In the genomic region with DNA sequence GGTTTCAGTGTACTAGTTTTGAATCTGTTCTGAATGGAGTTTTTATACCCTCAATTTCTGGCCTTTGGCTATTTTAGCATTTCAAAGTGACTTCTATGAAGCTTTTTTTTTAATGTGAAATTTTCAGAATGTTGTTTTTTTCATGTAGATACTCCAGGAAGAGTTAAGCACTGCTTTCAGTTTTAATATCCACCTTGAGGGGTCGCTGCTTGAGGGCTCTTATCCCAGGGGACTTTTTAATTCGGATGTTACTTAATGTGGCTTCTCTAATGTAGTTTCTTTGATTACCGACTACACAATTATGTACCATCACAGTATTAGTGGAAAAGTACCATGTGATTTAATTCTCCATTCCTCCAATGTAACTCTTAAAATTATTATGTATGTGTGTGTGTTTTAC, we compare ENCODE assay signal across 9 cellular contexts. TPM values are rescaled to one million over a fixed set of nuclear protein-coding genes. Genes with fewer than 3 reads are reported as not detected.
DNase-seq lines count a peak whose midpoint lies in the region; ATAC-seq and TF ChIP-seq lines count a peak whose summit lies in the region.
"Had no signal": no experiment of that assay in that cellular context is flagged by ENCODE, and none has a peak within 500 bp of the region (broad histone marks: within the 10 kb centered on the region; RNA-seq: fewer than 3 reads in every experiment).

No MANE protein-coding gene starts in this region.

- H3K9me3 ChIP-seq in CD4-positive, alpha-beta T cell (ENCODE audit: control insufficient read depth, low read length), result no peaks in the 10 kb centered on the region
- H3K9me3 ChIP-seq in left lung (no peaks in the 10 kb centered on the region), SJCRH30 (replicated peaks) (no peaks in the 10 kb centered on the region)

- POLR2A ChIA-PET in CD4-positive, alpha-beta T cell (lab: Charles Lee), result interaction anchor here (1.2 to 3.6 kb wide), 3 partner anchors 117 to 224 kb away, joined by 4 to 14 read pairs (median 11); partner anchors contain the start of genes IFIT2 and LIPA

- H3K4me3 ChIP-seq in H7 (ENCODE audit: insufficient read depth, low read depth, low read length) (no peak overlapping the region), left lung (no peak overlapping the region), SJCRH30 (no peak overlapping the region)

- H3K4me1 ChIP-seq in left lung (peaks cover 25 to 47% of the 10 kb centered on the region in 2 donors), SJCRH30 (no peaks in the 10 kb centered on the region)

- no peaks in the 10 kb centered on the region for H3K27me3 Mint-ChIP-seq in CD4-positive, alpha-beta T cell

- CTCF ChIA-PET in CD4-positive, alpha-beta T cell (lab: Charles Lee), result interaction anchor here (0.9 to 1.9 kb wide), 3 partner anchors 10 to 25 kb away, joined by 3 to 5 read pairs (median 3); no protein-coding TSS in a partner anchor

- H3K27ac Mint-ChIP-seq in CD4-positive, alpha-beta T cell, result peak overlapping the region; percentile 75

- DNase-seq in CD4-positive, alpha-beta T cell, result no peak
- peak; percentile 43 for DNase-seq in H7
- DNase-seq in astrocyte of the hippocampus (ENCODE audit: low read depth, low spot score), result peak; percentile 18
- DNase-seq in left kidney (ENCODE audit: low read depth, low spot score), result peak; percentile 25
- DNase-seq in left lung, result no peak
- no peak for DNase-seq in SJCRH30
- no peak for DNase-seq in EL
- DNase-seq in stimulated activated naive CD8-positive, alpha-beta T cell treated with anti-CD3 and anti-CD28 coated beads, Interleukin-15, Interleukin-2, amounts not matched to agents 100 U/mL and 50 U/mL, for 24 hours, result no peak

- intact Hi-C loops in CD4-positive, alpha-beta T cell (cut with DNase I, micrococcal nuclease), result loop anchor here (10.0 kb wide), 2 partner anchors 165 to 425 kb away; partner anchors contain the start of genes FAS (in 1 of the 2) and LIPA (in 1 of the 2)
- intact Hi-C loops in left lung (cut with DNase I), result no loop called here

- peaks cover 60% of the 10 kb centered on the region for H3K4me1 Mint-ChIP-seq in CD4-positive, alpha-beta T cell (ENCODE audit: low read depth)

- peak; percentile 31 for TF ChIP-seq CTCF in CD4-positive, alpha-beta T cell (IDR thresholded peaks at IDR 0.05)
- TF ChIP-seq CTCF in left lung (IDR thresholded peaks at IDR 0.05), result peak in 1 of 2 donors; percentile 39

- peak; percentile 28 for ATAC-seq in CD4-positive, alpha-beta T cell (ENCODE audit: poor library complexity)
- ATAC-seq in left lung, result no peak
- ATAC-seq in stimulated activated naive CD8-positive, alpha-beta T cell treated with anti-CD3 and anti-CD28 coated beads, Interleukin-15, Interleukin-2, amounts not matched to agents 100 U/mL and 50 U/mL, for 24 hours, result no peak

- no peak overlapping the region for H3K27ac ChIP-seq in CD4-positive, alpha-beta T cell (ENCODE audit: low read depth, low read length)
- H3K27ac ChIP-seq in left lung (peak overlapping the region in 1 of 2 donors; percentile 30), SJCRH30 (no peak overlapping the region)

- peak overlapping the region; percentile 63 for H3K4me3 Mint-ChIP-seq in CD4-positive, alpha-beta T cell

- H3K27me3 ChIP-seq in CD4-positive, alpha-beta T cell (ENCODE audit: control insufficient read depth, insufficient read depth, low read length), result no peaks in the 10 kb centered on the region
- H3K27me3 ChIP-seq in H7 (ENCODE audit: control insufficient read depth, insufficient read depth, low read length), result peaks cover 10% of the 10 kb centered on the region
- no peaks in the 10 kb centered on the region for H3K27me3 ChIP-seq in left lung
- no peaks in the 10 kb centered on the region for H3K27me3 ChIP-seq in SJCRH30

- no peaks in the 10 kb centered on the region for H3K9me3 Mint-ChIP-seq in CD4-positive, alpha-beta T cell

- H3K36me3 ChIP-seq in H7 (replicated peaks; ENCODE audit: control insufficient read depth, insufficient read depth, low read length) (no peaks in the 10 kb centered on the region), left lung (peaks cover 0 to 17% of the 10 kb centered on the region in 2 donors), SJCRH30 (no peaks in the 10 kb centered on the region)

- peaks cover 48% of the 10 kb centered on the region for H3K36me3 Mint-ChIP-seq in CD4-positive, alpha-beta T cell (ENCODE audit: low read depth)

RNA-seq across cellular contexts. Expression of gene IFIT5, which starts 5.2 kb away (rescaled TPM):
- 10 to 100 TPM; 25.2 to 25.9 TPM for total RNA-seq in CD4-positive, alpha-beta T cell
- total RNA-seq in H7 (2014; rRNA removed; shearing (Covaris generic)), result 1.7 and 2.3 TPM in 2 replicates
- 10 to 100 TPM; 21.4 to 26.3 TPM for total RNA-seq in left lung
- total RNA-seq in SJCRH30 (2014; rRNA removed; shearing (Covaris generic)), result 7.1 and 8.1 TPM in 2 replicates

RNA-seq across cellular contexts. Expression of gene IFIT1, which starts 27.1 kb away (rescaled TPM):
- total RNA-seq in CD4-positive, alpha-beta T cell, result 1 to 10 TPM; 5.1 to 6.2 TPM
- total RNA-seq in H7 (2014; rRNA removed; shearing (Covaris generic)), result 3.7 and 4.0 TPM in 2 replicates
- total RNA-seq in left lung, result 10 to 100 TPM; 30.7 to 34.8 TPM
- total RNA-seq in SJCRH30 (2014; rRNA removed; shearing (Covaris generic)), result 0.33 and 0.36 TPM in 2 replicates

RNA-seq across cellular contexts. Expression of gene IFIT1B, which starts 41.7 kb away (rescaled TPM):
- under 1 TPM; 0.11 to 0.14 TPM for total RNA-seq in CD4-positive, alpha-beta T cell
- total RNA-seq in H7 (2014; rRNA removed; shearing (Covaris generic)), result not detected in 2 replicates
- total RNA-seq in left lung, result not detected
- not detected in 2 replicates for total RNA-seq in SJCRH30 (2014; rRNA removed; shearing (Covaris generic))
- total RNA-seq: endothelial cell of umbilical vein had no signal

Comparison
In these comparisons a context has a peak if more than half of its experiments do, and no peak if none do; other contexts are left out.
1. DNase-seq: peak in H7 (single experiment), astrocyte of the hippocampus (single experiment) and left kidney (single experiment); none in CD4-positive, alpha-beta T cell (0 of 10), left lung (0 of 2), SJCRH30 (0 of 2), EL (single experiment) and stimulated activated naive CD8-positive, alpha-beta T cell treated with anti-CD3 and anti-CD28 coated beads, Interleukin-15, Interleukin-2, amounts not matched to agents 100 U/mL and 50 U/mL, for 24 hours (single experiment).
2. intact Hi-C loops: an anchor here in CD4-positive, alpha-beta T cell (10.0 kb wide); none called in left lung.